ENCODE assay signal across 27 cellular contexts in the genomic region with DNA sequence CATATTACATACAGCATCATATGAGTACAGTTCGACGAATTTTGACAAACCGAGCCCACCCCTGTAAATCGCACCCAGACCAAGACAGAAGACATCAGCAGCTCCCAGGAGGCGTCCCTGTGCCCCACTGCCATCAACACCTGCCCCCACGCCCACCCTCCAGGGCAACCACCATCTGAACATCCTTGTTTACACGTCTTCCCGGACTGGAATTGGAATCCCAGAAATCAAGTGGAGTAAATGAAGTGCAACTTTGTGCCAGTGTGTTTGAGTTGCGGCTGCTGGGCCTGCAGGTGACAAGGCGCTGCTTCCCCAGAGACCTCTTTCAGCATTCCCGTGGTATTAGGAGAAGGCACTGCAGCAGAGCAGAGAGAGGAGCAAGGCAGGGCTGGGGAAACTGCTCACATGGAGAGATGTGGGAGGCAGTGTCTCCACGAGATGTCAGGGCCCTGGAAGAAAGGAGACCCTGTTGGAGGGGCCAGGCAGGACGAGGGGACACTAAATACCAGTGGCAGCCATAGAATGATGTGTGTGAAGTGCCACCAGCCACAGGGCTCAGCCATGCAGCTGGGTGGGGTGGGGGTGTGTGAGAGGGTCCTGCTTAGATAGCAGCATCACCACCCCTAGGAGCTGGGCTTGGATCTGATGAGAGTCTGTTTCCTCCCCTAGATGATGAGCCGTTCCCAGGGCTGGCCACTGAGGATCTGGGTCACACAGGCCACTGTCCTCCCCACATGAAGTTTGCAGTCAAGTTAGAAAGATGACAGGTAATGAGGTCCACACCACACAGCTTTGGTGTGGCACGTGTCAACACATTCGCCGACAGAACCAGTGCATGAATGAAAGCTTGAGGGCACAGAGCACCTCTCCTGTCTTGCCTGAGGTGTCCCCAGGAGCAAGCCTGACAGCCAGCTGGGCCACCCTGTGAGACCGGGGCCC. TPM values are rescaled to one million over a fixed set of nuclear protein-coding genes. Genes with fewer than 3 reads are reported as not detected.
DNase-seq lines count a peak whose midpoint lies in the region; ATAC-seq and TF ChIP-seq lines count a peak whose summit lies in the region.
"Had no signal": no experiment of that assay in that cellular context is flagged by ENCODE, and none has a peak within 500 bp of the region (broad histone marks: within the 10 kb centered on the region; RNA-seq: fewer than 3 reads in every experiment).

No MANE protein-coding gene starts in this region.

- H3K4me2 ChIP-seq in SK-N-SH: no peak overlapping the region
- H3K4me2 ChIP-seq: smooth muscle cell had no signal

- TF ChIP-seq CTCF in SK-N-SH (IDR thresholded peaks at IDR 0.05): no peak
- no peak for TF ChIP-seq CTCF in lung (IDR thresholded peaks at IDR 0.05; ENCODE audit: control extremely low read depth, extremely low read depth)

- H3K27ac ChIP-seq in SK-N-SH (ENCODE audit: low read depth in 2 of 2, low read length in 1 of 2) (no peak overlapping the region), lung (ENCODE audit: low read depth in 1 of 2, low read length in 1 of 2) (no peak overlapping the region), temporal lobe (ENCODE audit: low read depth, low read length) (peak overlapping the region; percentile 99)
- H3K27ac ChIP-seq: breast epithelium, GM23248, left ventricle myocardium inferior, ovary had no signal

- H3K4me1 Mint-ChIP-seq in activated T-helper 2 cell treated with anti-CD3 and anti-CD28 coated beads, Interferon-gamma antibody, Interleukin-2, Interleukin-4, amounts not matched to agents 10 μg/mL and 5 μg/mL and 100 μg/mL, durations not matched to agents 14 hours and 24 hours and 36 hours (ENCODE audit: low read depth): peaks cover 6% of the 10 kb centered on the region

- H3K36me3 Mint-ChIP-seq in activated T-helper 2 cell treated with anti-CD3 and anti-CD28 coated beads, Interferon-gamma antibody, Interleukin-2, Interleukin-4, amounts not matched to agents 10 μg/mL and 5 μg/mL and 100 μg/mL, durations not matched to agents 14 hours and 24 hours and 36 hours (ENCODE audit: low read depth): no peaks in the 10 kb centered on the region
- H3K36me3 Mint-ChIP-seq: CD8-positive, alpha-beta T cell had no signal

- no peaks in the 10 kb centered on the region for H3F3A ChIP-seq in SK-N-SH (replicated peaks; ENCODE audit: insufficient read depth)

- TF ChIP-seq EP300 in SK-N-SH (IDR thresholded peaks at IDR 0.05; ENCODE audit: borderline replicate concordance in 1 of 2, low read depth in 1 of 2, low read length in 1 of 2): no peak

- H3K36me3 ChIP-seq in SK-N-SH (replicated peaks in 1 of 2; ENCODE audit: control insufficient read depth in 1 of 2, insufficient read depth in 2 of 2, low read length in 1 of 2) (no peaks in the 10 kb centered on the region), lung (ENCODE audit: control insufficient read depth in 2 of 2, insufficient read depth in 2 of 2, low read length in 2 of 2) (no peaks in the 10 kb centered on the region)
- H3K36me3 ChIP-seq: breast epithelium, left ventricle myocardium inferior, ovary had no signal

- H3K4me3 Mint-ChIP-seq in activated T-helper 2 cell treated with anti-CD3 and anti-CD28 coated beads, Interferon-gamma antibody, Interleukin-2, Interleukin-4, amounts not matched to agents 10 μg/mL and 5 μg/mL and 100 μg/mL, durations not matched to agents 14 hours and 24 hours and 36 hours (ENCODE audit: low read depth): no peak overlapping the region
- H3K4me3 Mint-ChIP-seq: activated CD4-positive, alpha-beta T cell treated with anti-CD3 and anti-CD28 coated beads, Interleukin-2, amount 10 ng/mL, durations not matched to agents 7 days and 5 days; activated naive CD4-positive, alpha-beta T cell treated with anti-CD3 and anti-CD28 coated beads, Interleukin-2, amount 50 U/mL, for 24 hours; CD8-positive, alpha-beta T cell; natural killer cell treated with Interleukin-12 subunit alpha and Interleukin-12 subunit beta and Interleukin-15 and Interleukin-18, amount 100 ng/mL, for 72 hours; T-helper 2 cell treated with Interferon-gamma antibody and Interleukin-4, amounts not matched to agents 5 μg/mL and 100 μg/mL, for 36 hours had no signal

- no peaks in the 10 kb centered on the region for H4K20me1 ChIP-seq in SK-N-SH (ENCODE audit: insufficient read depth)

- DNase-seq in SK-N-SH (peak; percentile 10), lung (ENCODE audit: low spot score) (peak; percentile 23), COLO668 (lab: John Stamatoyannopoulos, UW; ENCODE audit: unreplicated experiment) (no peak), medulla oblongata (ENCODE audit: extremely low spot score) (no peak), T1000 (lab: John Stamatoyannopoulos, UW) (no peak)
- DNase-seq in activated T-helper 2 cell treated with anti-CD3 and anti-CD28 coated beads, Interferon-gamma antibody, Interleukin-2, Interleukin-4, amounts not matched to agents 10 μg/mL and 5 μg/mL and 100 μg/mL, durations not matched to agents 14 hours and 24 hours and 36 hours (ENCODE audit: low spot score): peak; percentile 4
- DNase-seq: 8988T; activated CD4-positive, alpha-beta T cell treated with anti-CD3 and anti-CD28 coated beads, Interleukin-2, amount 10 ng/mL, durations not matched to agents 7 days and 5 days; dermis blood vessel endothelial cell; DMS 273 treated with DMSO at 0.1 percent for 48 hours; EL; GM23248; left ventricle myocardium inferior; MV-4-11; NCI-H1436 treated with DMSO at 0.1 percent for 48 hours; ovary; retina; stimulated activated CD4-positive, alpha-beta T cell treated with anti-CD3 and anti-CD28 coated beads, Interleukin-2, amount 100 ng/mL, for 24 hours had no signal

- H3K9me2 ChIP-seq in SK-N-SH: no peaks in the 10 kb centered on the region

- H2AFZ ChIP-seq in SK-N-SH (ENCODE audit: low read depth): no peak overlapping the region
- H2AFZ ChIP-seq: GM23248 had no signal

- H3K9me3 Mint-ChIP-seq in activated T-helper 2 cell treated with anti-CD3 and anti-CD28 coated beads, Interferon-gamma antibody, Interleukin-2, Interleukin-4, amounts not matched to agents 10 μg/mL and 5 μg/mL and 100 μg/mL, durations not matched to agents 14 hours and 24 hours and 36 hours: peaks cover 18% of the 10 kb centered on the region

- TF ChIP-seq RAD21 in SK-N-SH (IDR thresholded peaks at IDR 0.05; ENCODE audit: low read length): no peak

- H3K9me3 ChIP-seq in SK-N-SH (peaks cover 4% of the 10 kb centered on the region; the same call in 1 of the 2 replicates), lung (ENCODE audit: control insufficient read depth in 2 of 2, insufficient read depth in 1 of 2, low read length in 1 of 2) (peaks cover 0 to 7% of the 10 kb centered on the region in 2 donors)
- H3K9me3 ChIP-seq: ovary had no signal

- H3K79me2 ChIP-seq in SK-N-SH (ENCODE audit: insufficient read depth): no peaks in the 10 kb centered on the region

- POLR2A ChIA-PET in SK-N-SH (lab: Yijun Ruan, JAX): no interaction called here

- H3K27me3 ChIP-seq in SK-N-SH (ENCODE audit: insufficient read depth) (no peaks in the 10 kb centered on the region), lung (ENCODE audit: control insufficient read depth, insufficient read depth) (no peaks in the 10 kb centered on the region)
- H3K27me3 ChIP-seq: ovary had no signal

- CTCF ChIA-PET in SK-N-SH (lab: Yijun Ruan, JAX): interaction anchor here (1.1 kb wide), 1 partner anchor 11 kb away, joined by 3 read pairs; no protein-coding TSS in a partner anchor

- H3K4me3 ChIP-seq in SK-N-SH (ENCODE audit: low read depth in 2 of 2, low read length in 1 of 2) (no peak overlapping the region), lung (no peak overlapping the region)
- H3K4me3 ChIP-seq: breast epithelium, GM12878, GM23248, left ventricle myocardium inferior, ovary, smooth muscle cell had no signal

- intact Hi-C loops in activated T-helper 2 cell treated with anti-CD3 and anti-CD28 coated beads, Interferon-gamma antibody, Interleukin-2, Interleukin-4, amounts not matched to agents 10 μg/mL and 5 μg/mL and 100 μg/mL, durations not matched to agents 14 hours and 24 hours and 36 hours (cut with micrococcal nuclease): no loop called here

- ATAC-seq in SK-N-SH treated with all-trans-retinoic acid at 6 μM for 48 hours (no peak), lung (ENCODE audit: insufficient read depth, low FRiP score) (no peak)
- ATAC-seq: CD8-positive, alpha-beta T cell; GM12878 had no signal

- H3K9ac ChIP-seq in SK-N-SH: no peak overlapping the region
- H3K9ac ChIP-seq: GM23248 had no signal

- WGBS in SK-N-SH (ENCODE audit: low lambda C conversion rate): 36% methylated on average over 18 of the region's 18 CpGs
- 89 to 96% methylated on average over 18 of the region's 18 CpGs for WGBS in lung, 2 donors

- no peak overlapping the region for H3K27ac Mint-ChIP-seq in activated T-helper 2 cell treated with anti-CD3 and anti-CD28 coated beads, Interferon-gamma antibody, Interleukin-2, Interleukin-4, amounts not matched to agents 10 μg/mL and 5 μg/mL and 100 μg/mL, durations not matched to agents 14 hours and 24 hours and 36 hours
- H3K27ac Mint-ChIP-seq: activated CD4-positive, alpha-beta T cell treated with anti-CD3 and anti-CD28 coated beads, Interleukin-2, amount 10 ng/mL, durations not matched to agents 7 days and 5 days; activated naive CD4-positive, alpha-beta T cell treated with anti-CD3 and anti-CD28 coated beads, Interleukin-2, amount 50 U/mL, for 24 hours; CD8-positive, alpha-beta T cell; natural killer cell treated with Interleukin-12 subunit alpha and Interleukin-12 subunit beta and Interleukin-15 and Interleukin-18, amount 100 ng/mL, for 72 hours; T-helper 2 cell treated with Interferon-gamma antibody and Interleukin-4, amounts not matched to agents 5 μg/mL and 100 μg/mL, for 36 hours had no signal

- H3K4me1 ChIP-seq in SK-N-SH (ENCODE audit: control insufficient read depth in 1 of 2, insufficient read depth in 2 of 2, low read depth in 1 of 2, low read length in 1 of 2) (peaks cover 0 to 2% of the 10 kb centered on the region in 2 experiments; a peak in 1 of 4 replicates), lung (ENCODE audit: control insufficient read depth in 2 of 2, insufficient read depth in 2 of 2, low read length in 2 of 2) (peaks cover 0 to 5% of the 10 kb centered on the region in 2 donors)
- H3K4me1 ChIP-seq: breast epithelium had no signal

- peaks cover 15% of the 10 kb centered on the region for H3K27me3 Mint-ChIP-seq in activated T-helper 2 cell treated with anti-CD3 and anti-CD28 coated beads, Interferon-gamma antibody, Interleukin-2, Interleukin-4, amounts not matched to agents 10 μg/mL and 5 μg/mL and 100 μg/mL, durations not matched to agents 14 hours and 24 hours and 36 hours (ENCODE audit: low read depth)

TF ChIP-seq in SK-N-SH, 30 proteins besides CTCF, POLR2A, EP300 and RAD21 (continues in another document):
- TF ChIP-seq CHD2 (IDR thresholded peaks at IDR 0.05; ENCODE audit: low read length, partially characterized antibody): no peak

RNA-seq across cellular contexts. Expression of a gene that starts 33.4 kb away (rescaled TPM):
- polyA plus RNA-seq in SK-N-SH (2012; rRNA removed) (0.03 and 0.10 TPM in 2 replicates), lung (1 to 10 TPM; 4.6 to 5.2 TPM)
- polyA plus RNA-seq in SK-N-SH (2012; cell fraction: cytosol; rRNA removed): 0.05 and 0.45 TPM in 2 replicates
- 0.23 and 0.32 TPM in 2 replicates for polyA plus RNA-seq in SK-N-SH (2012; cell fraction: nucleus; rRNA removed)
- total RNA-seq in activated T-helper 2 cell treated with anti-CD3 and anti-CD28 coated beads, Interferon-gamma antibody, Interleukin-2, Interleukin-4, amounts not matched to agents 10 μg/mL and 5 μg/mL and 100 μg/mL, durations not matched to agents 14 hours and 24 hours and 36 hours: 0.83 and 1.9 TPM in 2 replicates
- total RNA-seq in lung (10 to 100 TPM; 11.7 to 41.0 TPM), temporal lobe (11.8 TPM)
- total RNA-seq: GM23248 had no signal

Comparison
In these comparisons a context has a peak if more than half of its experiments do, and no peak if none do; other contexts are left out.
1. DNase-seq: peak in SK-N-SH (single experiment), activated T-helper 2 cell treated with anti-CD3 and anti-CD28 coated beads, Interferon-gamma antibody, Interleukin-2, Interleukin-4, amounts not matched to agents 10 μg/mL and 5 μg/mL and 100 μg/mL, durations not matched to agents 14 hours and 24 hours and 36 hours (single experiment) and lung (single experiment); none in COLO668 (single experiment), medulla oblongata (single experiment) and T1000 (single experiment).